ENCODE assay signal across 1 cellular context in the genomic region with DNA sequence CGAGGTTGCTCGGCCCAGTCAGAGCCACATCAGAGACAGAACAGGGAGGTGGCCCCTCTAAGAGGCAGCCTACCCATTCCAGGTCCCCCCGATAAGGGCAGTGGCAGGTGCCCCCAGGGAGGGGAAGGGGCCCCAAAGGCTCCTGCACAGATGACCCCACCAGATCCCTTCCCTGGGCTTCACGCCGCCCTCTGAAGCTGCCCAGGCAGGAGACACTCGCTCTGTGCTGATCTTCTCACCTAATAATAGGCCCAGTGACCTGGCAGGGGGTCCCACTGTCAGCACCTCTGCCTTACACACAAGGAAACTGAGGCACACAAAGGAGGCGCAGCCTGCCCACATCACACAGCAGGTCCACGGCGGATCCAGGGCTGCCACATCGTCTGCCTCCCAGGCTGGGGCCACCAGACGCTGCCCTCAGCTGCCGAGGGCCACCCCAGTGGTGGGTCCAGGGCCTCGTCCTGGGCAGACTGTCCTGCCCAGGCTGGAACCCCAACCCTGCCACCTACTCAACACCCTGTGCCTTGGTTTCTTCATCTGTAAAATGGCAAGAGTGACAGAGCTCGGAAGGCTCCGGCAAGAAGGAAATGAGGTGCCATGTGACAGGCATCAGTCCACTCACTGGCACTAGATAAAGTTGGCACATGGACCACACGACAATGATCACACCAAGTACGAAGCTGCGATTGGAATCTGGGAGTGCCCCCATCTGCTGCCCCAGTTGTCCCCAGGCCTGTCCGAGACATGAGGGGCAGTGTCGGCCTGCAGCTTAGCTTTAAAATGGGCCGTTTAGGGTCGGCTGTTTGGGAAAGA.
TF ChIP-seq lines count a peak whose summit lies in the region.

No MANE protein-coding gene starts in this region.

TF ChIP-seq in GM23338, 12 proteins besides CTCF, POLR2A, EP300 and RAD21 (continued from another document):
- TF ChIP-seq, protein P1, sequence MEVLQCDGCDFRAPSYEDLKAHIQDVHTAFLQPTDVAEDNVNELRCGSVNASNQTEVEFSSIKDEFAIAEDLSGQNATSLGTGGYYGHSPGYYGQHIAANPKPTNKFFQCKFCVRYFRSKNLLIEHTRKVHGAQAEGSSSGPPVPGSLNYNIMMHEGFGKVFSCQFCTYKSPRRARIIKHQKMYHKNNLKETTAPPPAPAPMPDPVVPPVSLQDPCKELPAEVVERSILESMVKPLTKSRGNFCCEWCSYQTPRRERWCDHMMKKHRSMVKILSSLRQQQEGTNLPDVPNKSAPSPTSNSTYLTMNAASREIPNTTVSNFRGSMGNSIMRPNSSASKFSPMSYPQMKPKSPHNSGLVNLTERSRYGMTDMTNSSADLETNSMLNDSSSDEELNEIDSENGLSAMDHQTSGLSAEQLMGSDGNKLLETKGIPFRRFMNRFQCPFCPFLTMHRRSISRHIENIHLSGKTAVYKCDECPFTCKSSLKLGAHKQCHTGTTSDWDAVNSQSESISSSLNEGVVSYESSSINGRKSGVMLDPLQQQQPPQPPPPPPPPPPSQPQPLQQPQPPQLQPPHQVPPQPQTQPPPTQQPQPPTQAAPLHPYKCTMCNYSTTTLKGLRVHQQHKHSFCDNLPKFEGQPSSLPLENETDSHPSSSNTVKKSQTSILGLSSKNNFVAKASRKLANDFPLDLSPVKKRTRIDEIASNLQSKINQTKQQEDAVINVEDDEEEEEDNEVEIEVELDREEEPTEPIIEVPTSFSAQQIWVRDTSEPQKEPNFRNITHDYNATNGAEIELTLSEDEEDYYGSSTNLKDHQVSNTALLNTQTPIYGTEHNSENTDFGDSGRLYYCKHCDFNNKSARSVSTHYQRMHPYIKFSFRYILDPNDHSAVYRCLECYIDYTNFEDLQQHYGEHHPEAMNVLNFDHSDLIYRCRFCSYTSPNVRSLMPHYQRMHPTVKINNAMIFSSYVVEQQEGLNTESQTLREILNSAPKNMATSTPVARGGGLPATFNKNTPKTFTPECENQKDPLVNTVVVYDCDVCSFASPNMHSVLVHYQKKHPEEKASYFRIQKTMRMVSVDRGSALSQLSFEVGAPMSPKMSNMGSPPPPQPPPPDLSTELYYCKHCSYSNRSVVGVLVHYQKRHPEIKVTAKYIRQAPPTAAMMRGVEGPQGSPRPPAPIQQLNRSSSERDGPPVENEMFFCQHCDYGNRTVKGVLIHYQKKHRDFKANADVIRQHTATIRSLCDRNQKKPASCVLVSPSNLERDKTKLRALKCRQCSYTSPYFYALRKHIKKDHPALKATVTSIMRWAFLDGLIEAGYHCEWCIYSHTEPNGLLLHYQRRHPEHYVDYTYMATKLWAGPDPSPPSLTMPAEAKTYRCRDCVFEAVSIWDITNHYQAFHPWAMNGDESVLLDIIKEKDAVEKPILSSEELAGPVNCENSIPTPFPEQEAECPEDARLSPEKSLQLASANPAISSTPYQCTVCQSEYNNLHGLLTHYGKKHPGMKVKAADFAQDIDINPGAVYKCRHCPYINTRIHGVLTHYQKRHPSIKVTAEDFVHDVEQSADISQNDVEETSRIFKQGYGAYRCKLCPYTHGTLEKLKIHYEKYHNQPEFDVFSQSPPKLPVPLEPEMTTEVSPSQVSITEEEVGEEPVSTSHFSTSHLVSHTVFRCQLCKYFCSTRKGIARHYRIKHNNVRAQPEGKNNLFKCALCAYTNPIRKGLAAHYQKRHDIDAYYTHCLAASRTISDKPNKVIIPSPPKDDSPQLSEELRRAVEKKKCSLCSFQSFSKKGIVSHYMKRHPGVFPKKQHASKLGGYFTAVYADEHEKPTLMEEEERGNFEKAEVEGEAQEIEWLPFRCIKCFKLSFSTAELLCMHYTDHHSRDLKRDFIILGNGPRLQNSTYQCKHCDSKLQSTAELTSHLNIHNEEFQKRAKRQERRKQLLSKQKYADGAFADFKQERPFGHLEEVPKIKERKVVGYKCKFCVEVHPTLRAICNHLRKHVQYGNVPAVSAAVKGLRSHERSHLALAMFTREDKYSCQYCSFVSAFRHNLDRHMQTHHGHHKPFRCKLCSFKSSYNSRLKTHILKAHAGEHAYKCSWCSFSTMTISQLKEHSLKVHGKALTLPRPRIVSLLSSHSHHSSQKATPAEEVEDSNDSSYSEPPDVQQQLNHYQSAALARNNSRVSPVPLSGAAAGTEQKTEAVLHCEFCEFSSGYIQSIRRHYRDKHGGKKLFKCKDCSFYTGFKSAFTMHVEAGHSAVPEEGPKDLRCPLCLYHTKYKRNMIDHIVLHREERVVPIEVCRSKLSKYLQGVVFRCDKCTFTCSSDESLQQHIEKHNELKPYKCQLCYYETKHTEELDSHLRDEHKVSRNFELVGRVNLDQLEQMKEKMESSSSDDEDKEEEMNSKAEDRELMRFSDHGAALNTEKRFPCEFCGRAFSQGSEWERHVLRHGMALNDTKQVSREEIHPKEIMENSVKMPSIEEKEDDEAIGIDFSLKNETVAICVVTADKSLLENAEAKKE (CRISPR knock-in tag; IDR thresholded peaks at IDR 0.05) = no peak
- TF ChIP-seq ZNF331 (CRISPR knock-in tag; IDR thresholded peaks at IDR 0.05; ENCODE audit: low read depth) = no peak
- TF ChIP-seq POLR2AphosphoS5 (IDR thresholded peaks at IDR 0.05; ENCODE audit: low read depth) = no peak
- TF ChIP-seq NANOG (IDR thresholded peaks at IDR 0.05; ENCODE audit: borderline replicate concordance) = no peak
- TF ChIP-seq ZNF114 (CRISPR knock-in tag; IDR thresholded peaks at IDR 0.05) = no peak
- TF ChIP-seq STAT1 (IDR thresholded peaks at IDR 0.05; ENCODE audit: unreplicated experiment) = no peak
- TF ChIP-seq, protein P2, sequence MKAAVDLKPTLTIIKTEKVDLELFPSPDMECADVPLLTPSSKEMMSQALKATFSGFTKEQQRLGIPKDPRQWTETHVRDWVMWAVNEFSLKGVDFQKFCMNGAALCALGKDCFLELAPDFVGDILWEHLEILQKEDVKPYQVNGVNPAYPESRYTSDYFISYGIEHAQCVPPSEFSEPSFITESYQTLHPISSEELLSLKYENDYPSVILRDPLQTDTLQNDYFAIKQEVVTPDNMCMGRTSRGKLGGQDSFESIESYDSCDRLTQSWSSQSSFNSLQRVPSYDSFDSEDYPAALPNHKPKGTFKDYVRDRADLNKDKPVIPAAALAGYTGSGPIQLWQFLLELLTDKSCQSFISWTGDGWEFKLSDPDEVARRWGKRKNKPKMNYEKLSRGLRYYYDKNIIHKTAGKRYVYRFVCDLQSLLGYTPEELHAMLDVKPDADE (IDR thresholded peaks at IDR 0.05) = no peak
- TF ChIP-seq, protein P3, sequence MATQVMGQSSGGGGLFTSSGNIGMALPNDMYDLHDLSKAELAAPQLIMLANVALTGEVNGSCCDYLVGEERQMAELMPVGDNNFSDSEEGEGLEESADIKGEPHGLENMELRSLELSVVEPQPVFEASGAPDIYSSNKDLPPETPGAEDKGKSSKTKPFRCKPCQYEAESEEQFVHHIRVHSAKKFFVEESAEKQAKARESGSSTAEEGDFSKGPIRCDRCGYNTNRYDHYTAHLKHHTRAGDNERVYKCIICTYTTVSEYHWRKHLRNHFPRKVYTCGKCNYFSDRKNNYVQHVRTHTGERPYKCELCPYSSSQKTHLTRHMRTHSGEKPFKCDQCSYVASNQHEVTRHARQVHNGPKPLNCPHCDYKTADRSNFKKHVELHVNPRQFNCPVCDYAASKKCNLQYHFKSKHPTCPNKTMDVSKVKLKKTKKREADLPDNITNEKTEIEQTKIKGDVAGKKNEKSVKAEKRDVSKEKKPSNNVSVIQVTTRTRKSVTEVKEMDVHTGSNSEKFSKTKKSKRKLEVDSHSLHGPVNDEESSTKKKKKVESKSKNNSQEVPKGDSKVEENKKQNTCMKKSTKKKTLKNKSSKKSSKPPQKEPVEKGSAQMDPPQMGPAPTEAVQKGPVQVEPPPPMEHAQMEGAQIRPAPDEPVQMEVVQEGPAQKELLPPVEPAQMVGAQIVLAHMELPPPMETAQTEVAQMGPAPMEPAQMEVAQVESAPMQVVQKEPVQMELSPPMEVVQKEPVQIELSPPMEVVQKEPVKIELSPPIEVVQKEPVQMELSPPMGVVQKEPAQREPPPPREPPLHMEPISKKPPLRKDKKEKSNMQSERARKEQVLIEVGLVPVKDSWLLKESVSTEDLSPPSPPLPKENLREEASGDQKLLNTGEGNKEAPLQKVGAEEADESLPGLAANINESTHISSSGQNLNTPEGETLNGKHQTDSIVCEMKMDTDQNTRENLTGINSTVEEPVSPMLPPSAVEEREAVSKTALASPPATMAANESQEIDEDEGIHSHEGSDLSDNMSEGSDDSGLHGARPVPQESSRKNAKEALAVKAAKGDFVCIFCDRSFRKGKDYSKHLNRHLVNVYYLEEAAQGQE (IDR thresholded peaks at IDR 0.05; ENCODE audit: unreplicated experiment) = no peak
- no peak for TF ChIP-seq CREB1 (CRISPR knock-in tag; IDR thresholded peaks at IDR 0.05; ENCODE audit: low read depth)
- TF ChIP-seq JUNB (IDR thresholded peaks at IDR 0.05; ENCODE audit: unreplicated experiment) = no peak
- TF ChIP-seq EZH2phosphoT487 (IDR thresholded peaks at IDR 0.05; ENCODE audit: unreplicated experiment) = no peak
